Comparison of ENCODE assay signal across 10 cellular contexts in genomic region chr12:57725851-57726150, GRCh38. TPM values are rescaled to one million over a fixed set of nuclear protein-coding genes. Genes with fewer than 3 reads are reported as not detected.
DNase-seq lines count a peak whose midpoint lies in the region; ATAC-seq and TF ChIP-seq lines count a peak whose summit lies in the region.
"Had no signal": no experiment of that assay in that cellular context is flagged by ENCODE, and none has a peak within 500 bp of the region (broad histone marks: within the 10 kb centered on the region; RNA-seq: fewer than 3 reads in every experiment).

No MANE protein-coding gene starts in this region.

- peaks cover 49% of the 10 kb centered on the region for H3K36me3 Mint-ChIP-seq in activated naive CD4-positive, alpha-beta T cell treated with anti-CD3 and anti-CD28 coated beads, Interleukin-2, amount 10 ng/mL, durations not matched to agents 7 days and 5 days
- H3K36me3 Mint-ChIP-seq in memory B cell: peaks cover 30% of the 10 kb centered on the region
- H3K36me3 Mint-ChIP-seq in type B pancreatic cell: peaks cover 7% of the 10 kb centered on the region
- peaks cover 14% of the 10 kb centered on the region for H3K36me3 Mint-ChIP-seq in activated naive CD8-positive, alpha-beta T cell treated with anti-CD3 and anti-CD28 coated beads, Interleukin-2, amount 50 U/mL, for 24 hours (ENCODE audit: low read depth)

- TF ChIP-seq CTCF in cardiac fibroblast (IDR thresholded peaks at IDR 0.05; ENCODE audit: low read depth, low read length) (no peak), type B pancreatic cell (conservative IDR thresholded peaks at IDR 0.05) (no peak)

- peaks cover 7% of the 10 kb centered on the region for H3K4me1 Mint-ChIP-seq in activated naive CD4-positive, alpha-beta T cell treated with anti-CD3 and anti-CD28 coated beads, Interleukin-2, amount 10 ng/mL, durations not matched to agents 7 days and 5 days
- peaks cover 18% of the 10 kb centered on the region for H3K4me1 Mint-ChIP-seq in memory B cell
- H3K4me1 Mint-ChIP-seq in type B pancreatic cell (ENCODE audit: unreplicated experiment): no peaks in the 10 kb centered on the region
- H3K4me1 Mint-ChIP-seq in activated naive CD8-positive, alpha-beta T cell treated with anti-CD3 and anti-CD28 coated beads, Interleukin-2, amount 50 U/mL, for 24 hours: no peaks in the 10 kb centered on the region

- no peaks in the 10 kb centered on the region for H3K27me3 Mint-ChIP-seq in activated naive CD4-positive, alpha-beta T cell treated with anti-CD3 and anti-CD28 coated beads, Interleukin-2, amount 10 ng/mL, durations not matched to agents 7 days and 5 days
- H3K27me3 Mint-ChIP-seq in memory B cell: no peaks in the 10 kb centered on the region
- H3K27me3 Mint-ChIP-seq in type B pancreatic cell: peaks cover 72% of the 10 kb centered on the region
- H3K27me3 Mint-ChIP-seq in activated naive CD8-positive, alpha-beta T cell treated with anti-CD3 and anti-CD28 coated beads, Interleukin-2, amount 50 U/mL, for 24 hours: no peaks in the 10 kb centered on the region

- peak overlapping the region; percentile 81 for H3K27ac Mint-ChIP-seq in activated naive CD4-positive, alpha-beta T cell treated with anti-CD3 and anti-CD28 coated beads, Interleukin-2, amount 10 ng/mL, durations not matched to agents 7 days and 5 days
- H3K27ac Mint-ChIP-seq in memory B cell (peak overlapping the region; percentile 56), type B pancreatic cell (peak overlapping the region; percentile 84)
- no peak overlapping the region for H3K27ac Mint-ChIP-seq in activated naive CD8-positive, alpha-beta T cell treated with anti-CD3 and anti-CD28 coated beads, Interleukin-2, amount 50 U/mL, for 24 hours

- no peak for DNase-seq in activated naive CD4-positive, alpha-beta T cell treated with anti-CD3 and anti-CD28 coated beads, Interleukin-2, amount 10 ng/mL, durations not matched to agents 7 days and 5 days
- DNase-seq in activated naive CD4-positive, alpha-beta T cell treated with anti-CD3 and anti-CD28 coated beads, Interleukin-2, amount 50 U/mL, for 16 hours: no peak
- DNase-seq in cardiac fibroblast (ENCODE audit: low read depth in 2 of 2) (no peak), memory B cell (ENCODE audit: low spot score in 2 of 2) (no peak), type B pancreatic cell (ENCODE audit: extremely low spot score, unreplicated experiment) (no peak), NCI-H510A treated with DMSO at 0.1 percent for 48 hours (lab: John Stamatoyannopoulos, UW) (no peak)
- DNase-seq in activated naive CD8-positive, alpha-beta T cell treated with anti-CD3 and anti-CD28 coated beads, Interleukin-2, amount 50 U/mL, for 24 hours: no peak
- DNase-seq in stimulated activated CD4-positive, alpha-beta T cell treated with anti-CD3 and anti-CD28 coated beads, Interleukin-12 subunit alpha, Interleukin-12 subunit beta, amount 100 ng/mL, for 4 hours: no peak
- DNase-seq: activated CD4-positive, CD25-positive, alpha-beta regulatory T cell; KBM-7 had no signal

- no peak overlapping the region for H3K4me3 Mint-ChIP-seq in activated naive CD4-positive, alpha-beta T cell treated with anti-CD3 and anti-CD28 coated beads, Interleukin-2, amount 10 ng/mL, durations not matched to agents 7 days and 5 days
- H3K4me3 Mint-ChIP-seq in memory B cell: peak overlapping the region; percentile 78
- peak overlapping the region; percentile 94 for H3K4me3 Mint-ChIP-seq in type B pancreatic cell
- H3K4me3 Mint-ChIP-seq in activated naive CD8-positive, alpha-beta T cell treated with anti-CD3 and anti-CD28 coated beads, Interleukin-2, amount 50 U/mL, for 24 hours: no peak overlapping the region

- CTCF ChIA-PET in activated naive CD4-positive, alpha-beta T cell treated with anti-CD3 and anti-CD28 coated beads, Interleukin-2, amount 10 ng/mL, durations not matched to agents 7 days and 5 days (lab: Charles Lee): interaction anchor here (1.4 kb wide), 1 partner anchor 16 kb away, joined by 6 read pairs; no protein-coding TSS in a partner anchor

- no peaks in the 10 kb centered on the region for H3K9me3 Mint-ChIP-seq in activated naive CD4-positive, alpha-beta T cell treated with anti-CD3 and anti-CD28 coated beads, Interleukin-2, amount 10 ng/mL, durations not matched to agents 7 days and 5 days
- H3K9me3 Mint-ChIP-seq in memory B cell: no peaks in the 10 kb centered on the region
- no peaks in the 10 kb centered on the region for H3K9me3 Mint-ChIP-seq in type B pancreatic cell
- H3K9me3 Mint-ChIP-seq in activated naive CD8-positive, alpha-beta T cell treated with anti-CD3 and anti-CD28 coated beads, Interleukin-2, amount 50 U/mL, for 24 hours: no peaks in the 10 kb centered on the region

- H3K4me3 ChIP-seq in cardiac fibroblast (replicated peaks in 1 of 2; ENCODE audit: low read depth in 2 of 2, low read length in 2 of 2): peak overlapping the region; percentile 80 to 87

- no peak for ATAC-seq in memory B cell (ENCODE audit: low read depth)
- no peak for ATAC-seq in activated naive CD8-positive, alpha-beta T cell treated with anti-CD3 and anti-CD28 coated beads, Interleukin-2, amount 50 U/mL, for 24 hours

RNA-seq across cellular contexts. Expression of gene AGAP2, which starts 12.7 kb away (rescaled TPM):
- 0.33 and 4.1 TPM in 2 replicates for total RNA-seq in type B pancreatic cell (ENCODE audit: low replicate concordance)

RNA-seq across cellular contexts. Expression of gene TSPAN31, which starts 19.0 kb away (rescaled TPM):
- total RNA-seq in type B pancreatic cell (ENCODE audit: low replicate concordance): 34.8 and 40.8 TPM in 2 replicates

RNA-seq across cellular contexts. Expression of gene CDK4, which starts 26.3 kb away (rescaled TPM):
- 124 and 193 TPM in 2 replicates for total RNA-seq in type B pancreatic cell (ENCODE audit: low replicate concordance)

RNA-seq across cellular contexts. Expression of gene MARCHF9, which starts 29.1 kb away (rescaled TPM):
- total RNA-seq in type B pancreatic cell (ENCODE audit: low replicate concordance): 15.0 and 20.1 TPM in 2 replicates

RNA-seq across cellular contexts. Expression of gene OS9, which starts 31.9 kb away (rescaled TPM):
- 222 and 236 TPM in 2 replicates for total RNA-seq in type B pancreatic cell (ENCODE audit: low replicate concordance)

Comparison
In these comparisons a context has a peak if more than half of its experiments do, and no peak if none do; other contexts are left out.
1. H3K4me3 Mint-ChIP-seq: peak in memory B cell (single experiment) and type B pancreatic cell (single experiment); none in activated naive CD4-positive, alpha-beta T cell treated with anti-CD3 and anti-CD28 coated beads, Interleukin-2, amount 10 ng/mL, durations not matched to agents 7 days and 5 days (single experiment) and activated naive CD8-positive, alpha-beta T cell treated with anti-CD3 and anti-CD28 coated beads, Interleukin-2, amount 50 U/mL, for 24 hours (single experiment).